Comparison of ENCODE assay signal across 13 cellular contexts in the genomic region with DNA sequence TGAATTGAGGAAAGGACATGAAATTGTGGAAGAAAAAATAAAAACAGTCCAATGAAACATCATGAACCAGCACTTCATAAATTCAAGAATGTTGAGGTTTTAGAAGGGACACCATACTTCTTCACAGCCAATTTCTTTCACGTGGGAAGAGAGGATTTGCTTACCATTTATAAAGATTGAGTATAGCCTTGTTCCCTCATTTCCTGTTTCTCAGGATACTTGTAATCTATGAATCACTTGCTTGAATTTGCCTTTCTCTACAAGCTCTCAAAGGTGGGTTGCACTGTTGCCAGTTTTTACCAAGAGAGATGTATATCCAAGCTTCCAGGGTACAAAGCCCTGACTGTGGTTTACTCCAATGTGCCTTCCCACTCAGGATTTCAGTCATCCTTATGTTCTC.
DNase-seq lines count a peak whose midpoint lies in the region; TF ChIP-seq lines count a peak whose summit lies in the region.
"Had no signal": no experiment of that assay in that cellular context is flagged by ENCODE, and none has a peak within 500 bp of the region (broad histone marks: within the 10 kb centered on the region; RNA-seq: fewer than 3 reads in every experiment).

No MANE protein-coding gene starts in this region.

- H3K27me3 Mint-ChIP-seq in activated T-helper 1 cell treated with anti-CD3 and anti-CD28 coated beads, Interleukin-12 subunit alpha, Interleukin-12 subunit beta, Interleukin-2, Interleukin-4 antibody, amounts not matched to agents 30 ng/mL and 10 ng/mL and 1 ng/mL, durations not matched to agents 14 hours and 24 hours and 36 hours (ENCODE audit: insufficient read depth), result no peaks in the 10 kb centered on the region

- H3K79me2 ChIP-seq in GM23248 (ENCODE audit: insufficient read depth), result no peaks in the 10 kb centered on the region

- peaks cover 16% of the 10 kb centered on the region for H3K4me1 ChIP-seq in BLaER1
- H3K4me1 ChIP-seq in GM23248 (ENCODE audit: insufficient read depth), result peaks cover 36% of the 10 kb centered on the region
- H3K4me1 ChIP-seq: neural progenitor cell had no signal

- H3K4me3 ChIP-seq in BLaER1 (no peak overlapping the region), GM23248 (no peak overlapping the region), lower leg skin (ENCODE audit: low read depth, poor library complexity, severe bottlenecking) (no peak overlapping the region)
- H3K4me3 ChIP-seq: gastroesophageal sphincter, neural progenitor cell, thoracic aorta had no signal

- H2AFZ ChIP-seq in GM23248, result no peak overlapping the region
- H2AFZ ChIP-seq: neural progenitor cell had no signal

- in situ Hi-C loops in GM23248 (cut with MboI), result no loop called here

- H3K9me3 ChIP-seq in BLaER1, result no peaks in the 10 kb centered on the region
- no peaks in the 10 kb centered on the region for H3K9me3 ChIP-seq in GM23248 (ENCODE audit: low read depth)
- H3K9me3 ChIP-seq: gastroesophageal sphincter, thoracic aorta had no signal

- H3K27ac ChIP-seq in BLaER1 (no peak overlapping the region), GM23248 (0 out of 2 replicates have a peak overlapping the region, but pooled peaks have one; percentile 5)
- H3K27ac ChIP-seq: gastroesophageal sphincter, neural progenitor cell, thoracic aorta had no signal

- H3K4me1 Mint-ChIP-seq in activated T-helper 1 cell treated with anti-CD3 and anti-CD28 coated beads, Interleukin-12 subunit alpha, Interleukin-12 subunit beta, Interleukin-2, Interleukin-4 antibody, amounts not matched to agents 30 ng/mL and 10 ng/mL and 1 ng/mL, durations not matched to agents 14 hours and 24 hours and 36 hours (ENCODE audit: low read depth), result peaks cover 92% of the 10 kb centered on the region

- H3K27me3 ChIP-seq in BLaER1 (no peaks in the 10 kb centered on the region), GM23248 (replicated peaks; ENCODE audit: insufficient read depth) (no peaks in the 10 kb centered on the region)
- H3K27me3 ChIP-seq: gastroesophageal sphincter, neural progenitor cell had no signal

- H3K4me2 ChIP-seq in BLaER1 (peak overlapping the region; percentile 57), GM23248 (ENCODE audit: unreplicated experiment) (peak overlapping the region; percentile 7)
- H3K4me2 ChIP-seq: neural progenitor cell had no signal

- H3K36me3 ChIP-seq in BLaER1 (no peaks in the 10 kb centered on the region), GM23248 (ENCODE audit: low read depth) (no peaks in the 10 kb centered on the region)
- H3K36me3 ChIP-seq: gastroesophageal sphincter, neural progenitor cell, thoracic aorta had no signal

- peaks cover 33% of the 10 kb centered on the region for H3K36me3 Mint-ChIP-seq in activated T-helper 1 cell treated with anti-CD3 and anti-CD28 coated beads, Interleukin-12 subunit alpha, Interleukin-12 subunit beta, Interleukin-2, Interleukin-4 antibody, amounts not matched to agents 30 ng/mL and 10 ng/mL and 1 ng/mL, durations not matched to agents 14 hours and 24 hours and 36 hours (ENCODE audit: low read depth)
- H3K36me3 Mint-ChIP-seq: neural progenitor cell had no signal

- intact Hi-C loops in activated T-helper 1 cell treated with anti-CD3 and anti-CD28 coated beads, Interleukin-12 subunit alpha, Interleukin-12 subunit beta, Interleukin-2, Interleukin-4 antibody, amounts not matched to agents 30 ng/mL and 10 ng/mL and 1 ng/mL, durations not matched to agents 14 hours and 24 hours and 36 hours (cut with micrococcal nuclease), result no loop called here
- intact Hi-C loops in lower leg skin (cut with DNase I; ENCODE audit: low total_unique reads), result loop anchor here (10.0 kb wide), 1 partner anchor 469 kb away; a partner anchor contains a TSS

- H3F3A ChIP-seq in GM23248 (ENCODE audit: insufficient read depth), result peaks cover 41% of the 10 kb centered on the region

- no peak for TF ChIP-seq POLR2A in lower leg skin (IDR thresholded peaks at IDR 0.05)

- H3K9ac ChIP-seq in BLaER1 (no peak overlapping the region), GM23248 (no peak overlapping the region)
- H3K9ac ChIP-seq: neural progenitor cell had no signal

- H3K27ac Mint-ChIP-seq in activated T-helper 1 cell treated with anti-CD3 and anti-CD28 coated beads, Interleukin-12 subunit alpha, Interleukin-12 subunit beta, Interleukin-2, Interleukin-4 antibody, amounts not matched to agents 30 ng/mL and 10 ng/mL and 1 ng/mL, durations not matched to agents 14 hours and 24 hours and 36 hours, result peak overlapping the region; percentile 82
- H3K27ac Mint-ChIP-seq: activated naive CD4-positive, alpha-beta T cell treated with anti-CD3 and anti-CD28 coated beads for 36 hours; neural progenitor cell had no signal

- peaks cover 37% of the 10 kb centered on the region for H3K9me3 Mint-ChIP-seq in activated T-helper 1 cell treated with anti-CD3 and anti-CD28 coated beads, Interleukin-12 subunit alpha, Interleukin-12 subunit beta, Interleukin-2, Interleukin-4 antibody, amounts not matched to agents 30 ng/mL and 10 ng/mL and 1 ng/mL, durations not matched to agents 14 hours and 24 hours and 36 hours
- H3K9me3 Mint-ChIP-seq: activated naive CD4-positive, alpha-beta T cell treated with anti-CD3 and anti-CD28 coated beads for 36 hours had no signal

- H3K4me3 Mint-ChIP-seq in activated T-helper 1 cell treated with anti-CD3 and anti-CD28 coated beads, Interleukin-12 subunit alpha, Interleukin-12 subunit beta, Interleukin-2, Interleukin-4 antibody, amounts not matched to agents 30 ng/mL and 10 ng/mL and 1 ng/mL, durations not matched to agents 14 hours and 24 hours and 36 hours, result no peak overlapping the region
- H3K4me3 Mint-ChIP-seq: neural progenitor cell had no signal

- 0 to 3% methylated on average over 1 of the region's 1 CpG for WGBS in GM23248 (ENCODE audit: low coverage in 1 of 2, low lambda C conversion rate in 2 of 2, missing lambda C conversion rate in 2 of 2), 2 experiments
- 15 to 23% methylated on average over 1 of the region's 1 CpG for WGBS in lower leg skin, 2 donors

- no peaks in the 10 kb centered on the region for H3K9me2 ChIP-seq in GM23248 (ENCODE audit: insufficient read depth)

- DNase-seq in GM23248, result peak; percentile 62
- DNase-seq in activated T-helper 1 cell treated with anti-CD3 and anti-CD28 coated beads, Interleukin-12 subunit alpha, Interleukin-12 subunit beta, Interleukin-2, Interleukin-4 antibody, amounts not matched to agents 30 ng/mL and 10 ng/mL and 1 ng/mL, durations not matched to agents 14 hours and 24 hours and 36 hours (ENCODE audit: low spot score), result no peak
- DNase-seq in foreskin melanocyte, result peak; percentile 18
- no peak for DNase-seq in LoVo (ENCODE audit: low spot score)
- DNase-seq in stimulated activated CD4-positive, alpha-beta T cell treated with anti-CD3 and anti-CD28 coated beads, Interleukin-4, amount 100 ng/mL, for 24 hours, result no peak
- DNase-seq in lower leg skin (ENCODE audit: low spot score in 2 of 2), result no peak
- DNase-seq in effector CD8-positive, alpha-beta T cell (lab: John Stamatoyannopoulos, UW), result no peak
- DNase-seq: activated CD4-positive, alpha-beta T cell treated with anti-CD3 and anti-CD28 coated beads, Interleukin-2, amount 50 U/mL, for 4 hours; activated naive CD4-positive, alpha-beta T cell treated with anti-CD3 and anti-CD28 coated beads for 36 hours had no signal

- H4K20me1 ChIP-seq in BLaER1 (no peaks in the 10 kb centered on the region), GM23248 (ENCODE audit: insufficient read depth) (no peaks in the 10 kb centered on the region)

- TF ChIP-seq CTCF in lower leg skin (IDR thresholded peaks at IDR 0.05), result no peak

Comparison
In these comparisons a context has a peak if more than half of its experiments do, and no peak if none do; other contexts are left out.
1. DNase-seq: peak in GM23248 (single experiment) and foreskin melanocyte (single experiment); none in activated T-helper 1 cell treated with anti-CD3 and anti-CD28 coated beads, Interleukin-12 subunit alpha, Interleukin-12 subunit beta, Interleukin-2, Interleukin-4 antibody, amounts not matched to agents 30 ng/mL and 10 ng/mL and 1 ng/mL, durations not matched to agents 14 hours and 24 hours and 36 hours (single experiment), LoVo (single experiment), stimulated activated CD4-positive, alpha-beta T cell treated with anti-CD3 and anti-CD28 coated beads, Interleukin-4, amount 100 ng/mL, for 24 hours (single experiment), lower leg skin (0 of 2) and effector CD8-positive, alpha-beta T cell (single experiment).